In genomic region chr10:124064158-124064603, GRCh38 we compare ENCODE assay signal across 11 cellular contexts. TPM values are rescaled to one million over a fixed set of nuclear protein-coding genes. Genes with fewer than 3 reads are reported as not detected.
A peak's percentile ranks its signal among the peaks of the same experiment; 100 is the strongest.
DNase-seq lines count a peak whose midpoint lies in the region; FAIRE-seq and TF ChIP-seq lines count a peak whose summit lies in the region.
"Had no signal": no experiment of that assay in that cellular context is flagged by ENCODE, and none has a peak within 500 bp of the region (broad histone marks: within the 10 kb centered on the region; RNA-seq: fewer than 3 reads in every experiment).

No MANE protein-coding gene starts in this region.

- DNase-seq in T-helper 2 cell treated with Interferon-gamma antibody and Interleukin-4, amounts not matched to agents 5 μg/mL and 100 μg/mL, for 36 hours (ENCODE audit: low spot score) = no peak
- DNase-seq in T-helper 2 cell = no peak
- DNase-seq in esophagus muscularis mucosa (ENCODE audit: extremely low spot score) = no peak
- no peak for DNase-seq in spleen
- no peak for DNase-seq in HEK293T (ENCODE audit: extremely low spot score)
- no peak for DNase-seq in activated T-helper 2 cell treated with anti-CD3 and anti-CD28 coated beads, Interferon-gamma antibody, Interleukin-2, Interleukin-4, amounts not matched to agents 10 μg/mL and 5 μg/mL and 100 μg/mL, durations not matched to agents 14 hours and 24 hours and 36 hours (ENCODE audit: low spot score)
- no peak for DNase-seq in GM12892 (ENCODE audit: insufficient read length)
- DNase-seq: immature natural killer cell, NCI-H2081 had no signal

- no peak overlapping the region for H3K9ac ChIP-seq in KMS-11

- no peaks in the 10 kb centered on the region for H3K36me3 ChIP-seq in KMS-11 (ENCODE audit: insufficient read depth)
- H3K36me3 ChIP-seq in esophagus muscularis mucosa = peaks cover 0 to 11% (median 0%) of the 10 kb centered on the region in 4 donors
- H3K36me3 ChIP-seq in spleen = peaks cover 0 to 39% (median 0%) of the 10 kb centered on the region in 6 donors

- H3K27me3 ChIP-seq in KMS-11 (ENCODE audit: insufficient read depth, low read depth) = no peaks in the 10 kb centered on the region
- H3K27me3 ChIP-seq in esophagus muscularis mucosa = no peaks in the 10 kb centered on the region
- H3K27me3 ChIP-seq in spleen (replicated peaks in 1 of 7) = no peaks in the 10 kb centered on the region

- H3K27ac Mint-ChIP-seq in T-helper 2 cell treated with Interferon-gamma antibody and Interleukin-4, amounts not matched to agents 5 μg/mL and 100 μg/mL, for 36 hours = no peak overlapping the region
- H3K27ac Mint-ChIP-seq in activated T-helper 2 cell treated with anti-CD3 and anti-CD28 coated beads, Interferon-gamma antibody, Interleukin-2, Interleukin-4, amounts not matched to agents 10 μg/mL and 5 μg/mL and 100 μg/mL, durations not matched to agents 14 hours and 24 hours and 36 hours = no peak overlapping the region
- H3K27ac Mint-ChIP-seq: immature natural killer cell had no signal

- H3K27ac ChIP-seq in KMS-11 = peak overlapping the region; percentile 46
- peak overlapping the region; percentile 68 to 78 (median 72) for H3K27ac ChIP-seq in esophagus muscularis mucosa (replicated peaks in 1 of 4)
- peak overlapping the region in 7 of 8 donors; percentile 61 to 82 (median 72) for H3K27ac ChIP-seq in spleen

- TF ChIP-seq POLR2A in esophagus muscularis mucosa (IDR thresholded peaks at IDR 0.05; ENCODE audit: low read depth) (no peak), spleen (IDR thresholded peaks at IDR 0.05) (no peak), GM12892 (IDR thresholded peaks at IDR 0.05; ENCODE audit: low read depth, low read length) (no peak)

- H3K9me3 ChIP-seq in esophagus muscularis mucosa (no peaks in the 10 kb centered on the region), spleen (no peaks in the 10 kb centered on the region)

- no peaks in the 10 kb centered on the region for H3K36me3 Mint-ChIP-seq in T-helper 2 cell treated with Interferon-gamma antibody and Interleukin-4, amounts not matched to agents 5 μg/mL and 100 μg/mL, for 36 hours (ENCODE audit: low read depth)
- no peaks in the 10 kb centered on the region for H3K36me3 Mint-ChIP-seq in activated T-helper 2 cell treated with anti-CD3 and anti-CD28 coated beads, Interferon-gamma antibody, Interleukin-2, Interleukin-4, amounts not matched to agents 10 μg/mL and 5 μg/mL and 100 μg/mL, durations not matched to agents 14 hours and 24 hours and 36 hours (ENCODE audit: low read depth)
- H3K36me3 Mint-ChIP-seq: immature natural killer cell, WTC11 had no signal

- CTCF ChIA-PET in HEK293T (lab: Yijun Ruan, JAX) = interaction anchor here (0.6 kb wide), 1 partner anchor 367 kb away, joined by 4 read pairs; no protein-coding TSS in a partner anchor

- H2AFZ ChIP-seq in KMS-11 (ENCODE audit: low read depth) = no peak overlapping the region

- peaks cover 3% of the 10 kb centered on the region for H3K27me3 Mint-ChIP-seq in T-helper 2 cell treated with Interferon-gamma antibody and Interleukin-4, amounts not matched to agents 5 μg/mL and 100 μg/mL, for 36 hours (ENCODE audit: low read depth)
- H3K27me3 Mint-ChIP-seq in activated T-helper 2 cell treated with anti-CD3 and anti-CD28 coated beads, Interferon-gamma antibody, Interleukin-2, Interleukin-4, amounts not matched to agents 10 μg/mL and 5 μg/mL and 100 μg/mL, durations not matched to agents 14 hours and 24 hours and 36 hours (ENCODE audit: low read depth) = peaks cover 6% of the 10 kb centered on the region

- peak overlapping the region; percentile 20 for H3K4me3 Mint-ChIP-seq in T-helper 2 cell treated with Interferon-gamma antibody and Interleukin-4, amounts not matched to agents 5 μg/mL and 100 μg/mL, for 36 hours
- no peak overlapping the region for H3K4me3 Mint-ChIP-seq in activated T-helper 2 cell treated with anti-CD3 and anti-CD28 coated beads, Interferon-gamma antibody, Interleukin-2, Interleukin-4, amounts not matched to agents 10 μg/mL and 5 μg/mL and 100 μg/mL, durations not matched to agents 14 hours and 24 hours and 36 hours (ENCODE audit: low read depth)
- H3K4me3 Mint-ChIP-seq: immature natural killer cell, WTC11 had no signal

- no peak overlapping the region for H3K4me3 ChIP-seq in KMS-11 (IDR thresholded peaks at IDR 0.05; ENCODE audit: insufficient read depth, low read depth, low read length)
- H3K4me3 ChIP-seq in esophagus muscularis mucosa = peak overlapping the region in 3 of 4 donors; percentile 3 to 26 (median 18)
- H3K4me3 ChIP-seq in spleen = peak overlapping the region in 2 of 8 donors; percentile 1 to 2

- H3K4me1 Mint-ChIP-seq in T-helper 2 cell treated with Interferon-gamma antibody and Interleukin-4, amounts not matched to agents 5 μg/mL and 100 μg/mL, for 36 hours (ENCODE audit: low read depth) = peaks cover 12% of the 10 kb centered on the region
- peaks cover 13% of the 10 kb centered on the region for H3K4me1 Mint-ChIP-seq in activated T-helper 2 cell treated with anti-CD3 and anti-CD28 coated beads, Interferon-gamma antibody, Interleukin-2, Interleukin-4, amounts not matched to agents 10 μg/mL and 5 μg/mL and 100 μg/mL, durations not matched to agents 14 hours and 24 hours and 36 hours (ENCODE audit: low read depth)
- H3K4me1 Mint-ChIP-seq: immature natural killer cell had no signal

- H3K4me2 ChIP-seq in KMS-11 = peak overlapping the region; percentile 22; the same call in 1 of the 2 replicates

- FAIRE-seq in GM12892 (lab: Jason Lieb, UNC) = no peak

- H3K9me3 Mint-ChIP-seq in T-helper 2 cell treated with Interferon-gamma antibody and Interleukin-4, amounts not matched to agents 5 μg/mL and 100 μg/mL, for 36 hours = no peaks in the 10 kb centered on the region
- no peaks in the 10 kb centered on the region for H3K9me3 Mint-ChIP-seq in activated T-helper 2 cell treated with anti-CD3 and anti-CD28 coated beads, Interferon-gamma antibody, Interleukin-2, Interleukin-4, amounts not matched to agents 10 μg/mL and 5 μg/mL and 100 μg/mL, durations not matched to agents 14 hours and 24 hours and 36 hours
- H3K9me3 Mint-ChIP-seq: immature natural killer cell, WTC11 had no signal

- TF ChIP-seq EP300 in esophagus muscularis mucosa (IDR thresholded peaks at IDR 0.05) = no peak

- intact Hi-C loops in esophagus muscularis mucosa (cut with DNase I) (no loop called here), spleen (cut with DNase I; ENCODE audit: low total_unique reads) (no loop called here)
- intact Hi-C loops in activated T-helper 2 cell treated with anti-CD3 and anti-CD28 coated beads, Interferon-gamma antibody, Interleukin-2, Interleukin-4, amounts not matched to agents 10 μg/mL and 5 μg/mL and 100 μg/mL, durations not matched to agents 14 hours and 24 hours and 36 hours (cut with micrococcal nuclease) = no loop called here

- POLR2A ChIA-PET in HEK293T (lab: Yijun Ruan, JAX) = no interaction called here

- H4K20me1 ChIP-seq in KMS-11 (ENCODE audit: insufficient read depth) = no peaks in the 10 kb centered on the region; the same call in 1 of the 2 replicates

- peaks cover 99% of the 10 kb centered on the region for H3K79me2 ChIP-seq in KMS-11 (ENCODE audit: insufficient read depth, low read depth)

- TF ChIP-seq CTCF in KMS-11 (conservative IDR thresholded peaks at IDR 0.05; ENCODE audit: low read depth, low read length) = no peak
- TF ChIP-seq CTCF in esophagus muscularis mucosa (IDR thresholded peaks at IDR 0.05) = no peak
- TF ChIP-seq CTCF in spleen (IDR thresholded peaks at IDR 0.05 in 8 of 11, conservative IDR thresholded peaks at IDR 0.05 in 3 of 11) = no peak

- WGBS in esophagus muscularis mucosa = 65% methylated on average over 13 of the region's 13 CpGs
- 52 to 84% (median 81%) methylated on average over 13 of the region's 13 CpGs for WGBS in spleen, 5 donors

- H3K4me1 ChIP-seq in KMS-11 (ENCODE audit: low read depth, poor library complexity, severe bottlenecking) = peaks cover 78% of the 10 kb centered on the region
- peaks cover 12 to 91% (median 86%) of the 10 kb centered on the region in 4 donors for H3K4me1 ChIP-seq in esophagus muscularis mucosa
- peaks cover 20 to 89% (median 64%) of the 10 kb centered on the region in 6 donors for H3K4me1 ChIP-seq in spleen

TF ChIP-seq in HEK293T, 16 proteins besides CTCF, POLR2A, EP300 and RAD21:
- TF ChIP-seq PKNOX1 (IDR thresholded peaks at IDR 0.05) (no peak), TARDBP (IDR thresholded peaks at IDR 0.05) (no peak), SP1 (IDR thresholded peaks at IDR 0.05) (no peak), ARNT (IDR thresholded peaks at IDR 0.05) (no peak), LEF1 (IDR thresholded peaks at IDR 0.05; ENCODE audit: borderline replicate concordance) (no peak), L3MBTL2 (conservative IDR thresholded peaks at IDR 0.05) (no peak), FOXM1 (IDR thresholded peaks at IDR 0.05; ENCODE audit: borderline replicate concordance) (no peak), BHLHE40 (IDR thresholded peaks at IDR 0.05; ENCODE audit: borderline replicate concordance) (no peak)

RNA-seq across cellular contexts. Expression of gene CHST15, which starts 29.2 kb away (rescaled TPM):
- 10 to 100 TPM; 48.2 to 76.1 (median 62.5) TPM for total RNA-seq in esophagus muscularis mucosa
- total RNA-seq in spleen = 100 to 1,000 TPM in 6 of 7 donors, 10 to 100 TPM in 1; 78.3 to 133 (median 107) TPM
- polyA plus RNA-seq in spleen = 10 to 100 TPM in 1 of 3 donors, 1 to 10 TPM in 2; 6.1 to 10.6 (median 6.3) TPM
- 0.07 TPM in 1 of 2 replicates, not detected in the other for total RNA-seq in activated T-helper 2 cell treated with anti-CD3 and anti-CD28 coated beads, Interferon-gamma antibody, Interleukin-2, Interleukin-4, amounts not matched to agents 10 μg/mL and 5 μg/mL and 100 μg/mL, durations not matched to agents 14 hours and 24 hours and 36 hours
- 1.1 TPM for polyA plus RNA-seq in GM12892 (2012; ENCODE audit: missing spikeins)

Comparison
In these comparisons a context has a peak if more than half of its experiments do, and no peak if none do; other contexts are left out.
1. RNA of gene CHST15, which starts 29.2 kb away (total RNA-seq): 78.3 to 133 TPM in spleen and 48.2 to 76.1 TPM in esophagus muscularis mucosa; 0.07 TPM in activated T-helper 2 cell treated with anti-CD3 and anti-CD28 coated beads, Interferon-gamma antibody, Interleukin-2, Interleukin-4, amounts not matched to agents 10 μg/mL and 5 μg/mL and 100 μg/mL, durations not matched to agents 14 hours and 24 hours and 36 hours; every median in the first group is over 10 times any median in the second.
2. Peak in every context shown above with its lines, with median percentiles within 50 percentile points of each other: H3K27ac ChIP-seq.